In the genomic region with DNA sequence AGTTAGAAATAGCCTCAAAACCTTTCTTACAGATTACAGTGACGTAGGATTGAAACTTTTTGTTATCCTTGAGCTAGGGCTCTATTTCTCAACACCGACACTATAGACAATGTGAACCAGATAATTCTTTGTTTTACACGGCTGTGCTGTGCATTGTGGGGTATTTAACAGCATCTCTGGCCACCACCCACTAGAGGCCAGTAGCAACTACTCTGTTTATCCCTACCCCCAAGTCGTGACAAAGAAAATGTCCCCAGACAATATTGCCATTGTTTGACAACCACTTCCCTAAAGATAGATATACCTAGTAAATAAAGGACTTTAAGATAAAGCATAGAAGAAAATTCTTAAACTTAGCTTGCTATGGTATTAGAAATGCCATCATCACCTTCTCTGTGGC, we compare ENCODE assay signal across 18 cellular contexts.
DNase-seq lines count a peak whose midpoint lies in the region; ATAC-seq and TF ChIP-seq lines count a peak whose summit lies in the region.
"Had no signal": no experiment of that assay in that cellular context is flagged by ENCODE, and none has a peak within 500 bp of the region (broad histone marks: within the 10 kb centered on the region; RNA-seq: fewer than 3 reads in every experiment).

No MANE protein-coding gene starts in this region.

- H3K4me3 Mint-ChIP-seq in endothelial cell (ENCODE audit: unreplicated experiment), result no peak overlapping the region
- H3K4me3 Mint-ChIP-seq: CD4-positive, CD25-positive, alpha-beta regulatory T cell; nephron progenitor cell; stimulated activated naive CD8-positive, alpha-beta T cell treated with anti-CD3 and anti-CD28 coated beads, Interleukin-15, amount 100 ng/mL, for 72 hours had no signal

- no peak overlapping the region for H3K27ac Mint-ChIP-seq in endothelial cell (ENCODE audit: unreplicated experiment)
- H3K27ac Mint-ChIP-seq: CD4-positive, CD25-positive, alpha-beta regulatory T cell; nephron progenitor cell; stimulated activated naive CD8-positive, alpha-beta T cell treated with anti-CD3 and anti-CD28 coated beads, Interleukin-15, amount 100 ng/mL, for 72 hours had no signal

- H3K36me3 Mint-ChIP-seq in endothelial cell (ENCODE audit: low read depth, unreplicated experiment), result no peaks in the 10 kb centered on the region
- H3K36me3 Mint-ChIP-seq: CD4-positive, CD25-positive, alpha-beta regulatory T cell had no signal

- TF ChIP-seq CTCF in brain microvascular endothelial cell (IDR thresholded peaks at IDR 0.05; ENCODE audit: low read depth, low read length, missing control alignments), result no peak
- no peak for TF ChIP-seq CTCF in endothelial cell (IDR thresholded peaks at IDR 0.05; ENCODE audit: unreplicated experiment)

- no peaks in the 10 kb centered on the region for H3K9me3 Mint-ChIP-seq in endothelial cell (ENCODE audit: unreplicated experiment)
- H3K9me3 Mint-ChIP-seq: CD4-positive, CD25-positive, alpha-beta regulatory T cell; nephron progenitor cell; stimulated activated naive CD8-positive, alpha-beta T cell treated with anti-CD3 and anti-CD28 coated beads, Interleukin-15, amount 100 ng/mL, for 72 hours had no signal

- no peak overlapping the region for H3K4me3 ChIP-seq in brain microvascular endothelial cell (ENCODE audit: low read depth, low read length)
- H3K4me3 ChIP-seq: heart right ventricle had no signal

- DNase-seq in DMS114 treated with DMSO at 0.1 percent for 48 hours (lab: John Stamatoyannopoulos, UW; ENCODE audit: unreplicated experiment) (peak; percentile 51), SK-MEL-5 (ENCODE audit: low read depth, low spot score) (peak; percentile 50), NK-92 (lab: John Stamatoyannopoulos, UW; ENCODE audit: unreplicated experiment) (no peak), brain microvascular endothelial cell (no peak), endothelial cell (ENCODE audit: low spot score) (no peak)
- DNase-seq: CD4-positive, CD25-positive, alpha-beta regulatory T cell; central memory CD4-positive, alpha-beta T cell; DMS79; effector CD4-positive, alpha-beta T cell; heart right ventricle; NCI-H2171; NCI-H82; nephron progenitor cell; stimulated activated naive CD8-positive, alpha-beta T cell treated with anti-CD3 and anti-CD28 coated beads, Interleukin-15, amount 100 ng/mL, for 72 hours; WERI-Rb-1 had no signal

- H3K27ac ChIP-seq in brain microvascular endothelial cell, result no peak overlapping the region
- H3K27ac ChIP-seq: heart right ventricle, WERI-Rb-1 had no signal

- ATAC-seq in GM19397 (IDR thresholded peaks at IDR 0.05; ENCODE audit: unreplicated experiment) (peak; percentile 62), HG02798 (IDR thresholded peaks at IDR 0.05; ENCODE audit: poor library complexity, unreplicated experiment) (peak; percentile 78), GM21786 (IDR thresholded peaks at IDR 0.05; ENCODE audit: unreplicated experiment) (no peak)
- ATAC-seq: heart right ventricle; stimulated activated naive CD8-positive, alpha-beta T cell treated with anti-CD3 and anti-CD28 coated beads, Interleukin-15, amount 100 ng/mL, for 72 hours had no signal

- no peaks in the 10 kb centered on the region for H3K4me1 Mint-ChIP-seq in endothelial cell (ENCODE audit: unreplicated experiment)
- H3K4me1 Mint-ChIP-seq: CD4-positive, CD25-positive, alpha-beta regulatory T cell; stimulated activated naive CD8-positive, alpha-beta T cell treated with anti-CD3 and anti-CD28 coated beads, Interleukin-15, amount 100 ng/mL, for 72 hours had no signal

- in situ Hi-C loops in SK-MEL-5 (cut with HindIII; ENCODE audit: low pct_unique_long_range_greater_than_20kb, low sequenced_read_pairs) (no loop called here), brain microvascular endothelial cell (cut with HindIII; ENCODE audit: low pct_ligation_motif_present, low sequenced_read_pairs) (no loop called here)

- no peaks in the 10 kb centered on the region for H3K27me3 ChIP-seq in brain microvascular endothelial cell (replicated peaks)
- H3K27me3 ChIP-seq: heart right ventricle had no signal

- no peaks in the 10 kb centered on the region for H3K36me3 ChIP-seq in brain microvascular endothelial cell (replicated peaks)
- H3K36me3 ChIP-seq: heart right ventricle, WERI-Rb-1 had no signal

- H3K27me3 Mint-ChIP-seq in endothelial cell (ENCODE audit: unreplicated experiment), result no peaks in the 10 kb centered on the region
- H3K27me3 Mint-ChIP-seq: CD4-positive, CD25-positive, alpha-beta regulatory T cell had no signal

Comparison
In these comparisons a context has a peak if more than half of its experiments do, and no peak if none do; other contexts are left out.
1. DNase-seq: peak in DMS114 treated with DMSO at 0.1 percent for 48 hours (single experiment) and SK-MEL-5 (single experiment); none in NK-92 (single experiment), brain microvascular endothelial cell (single experiment) and endothelial cell (single experiment).